In genomic region chr3:48439820-48440589, GRCh38 we compare ENCODE assay signal across 1 cellular context.
A peak's percentile ranks its signal among the peaks of the same experiment; 100 is the strongest.
TF ChIP-seq lines count a peak whose summit lies in the region.

CCDC51 (minus strand) TSS chr3:48440119; CDS start chr3:48435128, 4,991 bp downstream.
TMA7 (plus strand) TSS chr3:48440257; CDS start chr3:48440297, 40 bp downstream.

TF ChIP-seq in HepG2, 621 proteins besides CTCF, POLR2A, EP300 and RAD21 (continued from another document and continues in another):
- TF ChIP-seq HMGXB4 (CRISPR knock-in tag; IDR thresholded peaks at IDR 0.05; ENCODE audit: borderline replicate concordance in 1 of 2, low read depth in 1 of 2) (peak; percentile 78 to 87; a peak in 2 of 4 replicates), TRIM22 (IDR thresholded peaks at IDR 0.05) (no peak), ZNF292 (CRISPR knock-in tag; IDR thresholded peaks at IDR 0.05; ENCODE audit: borderline replicate concordance, low read depth) (no peak), MBNL3 (CRISPR knock-in tag; conservative IDR thresholded peaks at IDR 0.05) (no peak), ZNF230 (CRISPR knock-in tag; IDR thresholded peaks at IDR 0.05) (peak; percentile 89; the same call in 1 of the 2 replicates), JUNB (CRISPR knock-in tag; IDR thresholded peaks at IDR 0.05; ENCODE audit: borderline replicate concordance) (no peak; the same call in 1 of the 2 replicates), REPIN1 (CRISPR knock-in tag; IDR thresholded peaks at IDR 0.05; ENCODE audit: borderline replicate concordance, low read depth) (peak; percentile 64; the same call in 1 of the 2 replicates), ZBTB42 (CRISPR knock-in tag; IDR thresholded peaks at IDR 0.05) (no peak), ZNF674 (CRISPR knock-in tag; IDR thresholded peaks at IDR 0.05; ENCODE audit: low read depth) (peak; percentile 97; the same call in 1 of the 2 replicates), TAF15 (IDR thresholded peaks at IDR 0.05; ENCODE audit: low read depth, low read length, poor library complexity, severe bottlenecking) (peak; percentile 67), ZNF484 (CRISPR knock-in tag; IDR thresholded peaks at IDR 0.05; ENCODE audit: borderline replicate concordance, low read depth) (no peak), SAP130 (CRISPR knock-in tag; IDR thresholded peaks at IDR 0.05; ENCODE audit: low read depth) (peak; percentile 94), BCL3 (CRISPR knock-in tag; IDR thresholded peaks at IDR 0.05) (peak; percentile 71; the same call in 1 of the 2 replicates), ZNF879 (CRISPR knock-in tag; IDR thresholded peaks at IDR 0.05) (peak; percentile 90; the same call in 1 of the 2 replicates), ZNF75D (CRISPR knock-in tag; IDR thresholded peaks at IDR 0.05; ENCODE audit: borderline replicate concordance) (no peak), TOPORS (CRISPR knock-in tag; IDR thresholded peaks at IDR 0.05) (peak; percentile 75), ERF (CRISPR knock-in tag; IDR thresholded peaks at IDR 0.05) (peak; percentile 83; the same call in 1 of the 2 replicates), ZNF816 (CRISPR knock-in tag; IDR thresholded peaks at IDR 0.05; ENCODE audit: borderline replicate concordance) (no peak), MAFK (conservative IDR thresholded peaks at IDR 0.05 in 1 of 2, IDR thresholded peaks at IDR 0.05 in 1 of 2; ENCODE audit: low read length in 2 of 2) (no peak), KDM4B (CRISPR knock-in tag; IDR thresholded peaks at IDR 0.05) (no peak), ZBTB34 (CRISPR knock-in tag; IDR thresholded peaks at IDR 0.05) (no peak; the same call in 1 of the 2 replicates), BRD4 (CRISPR knock-in tag; IDR thresholded peaks at IDR 0.05) (peak; percentile 23; the same call in 1 of the 2 replicates), MAZ (IDR thresholded peaks at IDR 0.05; ENCODE audit: borderline replicate concordance, low read depth, low read length) (no peak), MAZ (CRISPR knock-in tag; IDR thresholded peaks at IDR 0.05; ENCODE audit: low read depth) (peak; percentile 84), ZNF281 (CRISPR knock-in tag; IDR thresholded peaks at IDR 0.05; ENCODE audit: borderline replicate concordance) (no peak), AKNA (CRISPR knock-in tag; IDR thresholded peaks at IDR 0.05; ENCODE audit: borderline replicate concordance) (no peak), FOXA3 (CRISPR knock-in tag; IDR thresholded peaks at IDR 0.05) (peak; percentile 43; the same call in 1 of the 2 replicates), NFKB2 (CRISPR knock-in tag; IDR thresholded peaks at IDR 0.05; ENCODE audit: borderline replicate concordance) (peak; percentile 81; the same call in 1 of the 2 replicates), ISL2 (CRISPR knock-in tag; IDR thresholded peaks at IDR 0.05) (peak; percentile 28; the same call in 1 of the 2 replicates), GATAD2A (CRISPR knock-in tag; IDR thresholded peaks at IDR 0.05) (peak; percentile 67), FIP1L1 (IDR thresholded peaks at IDR 0.05; ENCODE audit: borderline replicate concordance, insufficient read depth, low read depth, low read length) (no peak), NR1H2 (CRISPR knock-in tag; IDR thresholded peaks at IDR 0.05; ENCODE audit: borderline replicate concordance, low read depth) (no peak), RNF219 (CRISPR knock-in tag; IDR thresholded peaks at IDR 0.05) (no peak), ZBTB38 (CRISPR knock-in tag; IDR thresholded peaks at IDR 0.05) (peak; percentile 63; the same call in 1 of the 2 replicates), MXI1 (IDR thresholded peaks at IDR 0.05; ENCODE audit: borderline replicate concordance, low read depth, low read length) (peak; percentile 45; the same call in 1 of the 3 replicates), FOXO1 (CRISPR knock-in tag; IDR thresholded peaks at IDR 0.05) (0 out of 2 replicates have a peak, but pooled peaks have one; percentile 28), ETV6 (CRISPR knock-in tag; conservative IDR thresholded peaks at IDR 0.05) (0 out of 2 replicates have a peak, but pooled peaks have one; percentile 63), ZSCAN25 (CRISPR knock-in tag; IDR thresholded peaks at IDR 0.05) (no peak; the same call in 1 of the 2 replicates), PHF5A (CRISPR knock-in tag; IDR thresholded peaks at IDR 0.05; ENCODE audit: low read depth, unreplicated experiment) (peak; percentile 70), ZNF703 (CRISPR knock-in tag; IDR thresholded peaks at IDR 0.05; ENCODE audit: borderline replicate concordance) (no peak), ZNF260 (CRISPR knock-in tag; IDR thresholded peaks at IDR 0.05; ENCODE audit: borderline replicate concordance, low read depth) (no peak), CCDC6 (CRISPR knock-in tag; IDR thresholded peaks at IDR 0.05) (peak; percentile 51), CREB1 (IDR thresholded peaks at IDR 0.05) (peak; percentile 86), CREB1 (CRISPR knock-in tag; IDR thresholded peaks at IDR 0.05) (peak; percentile 96), ZNF263 (CRISPR knock-in tag; IDR thresholded peaks at IDR 0.05) (no peak; the same call in 1 of the 2 replicates), ZNF792 (CRISPR knock-in tag; IDR thresholded peaks at IDR 0.05) (no peak; the same call in 1 of the 2 replicates)
